Comparison of ENCODE assay signal across 9 cellular contexts in the genomic region with DNA sequence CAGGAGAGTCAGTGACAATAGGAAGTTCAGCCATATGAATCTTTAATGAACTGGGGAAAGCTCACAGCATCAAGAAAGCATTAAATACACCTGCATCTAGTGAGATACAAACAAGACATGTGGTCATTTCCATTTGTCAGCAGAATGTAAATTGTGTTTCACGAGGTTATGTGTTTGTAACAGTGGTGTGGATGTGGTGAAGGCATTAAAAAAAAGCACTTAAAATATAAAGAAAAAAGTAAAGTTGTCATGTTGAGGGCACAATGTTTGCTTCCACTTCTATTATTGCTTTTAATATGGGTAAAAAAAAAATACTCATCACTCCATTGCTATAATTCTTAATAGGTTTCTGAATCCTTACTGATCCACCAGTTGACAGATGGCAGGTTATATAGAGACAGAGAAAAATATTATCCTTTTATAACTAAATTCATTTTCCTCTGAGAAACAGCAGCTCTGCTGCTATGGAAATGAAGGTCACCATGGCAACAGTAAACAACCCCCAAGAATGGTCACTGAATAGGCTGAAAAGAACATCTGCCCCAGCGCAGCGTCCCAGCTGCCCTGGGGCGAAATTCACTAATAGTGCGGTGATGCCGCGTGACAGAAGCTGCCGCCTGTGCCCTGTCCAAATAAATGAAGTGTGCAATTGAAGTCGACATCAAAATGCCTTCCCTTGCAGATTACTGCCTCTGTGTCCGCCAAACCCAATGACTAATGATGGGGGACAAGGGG.
DNase-seq lines count a peak whose midpoint lies in the region; ATAC-seq and TF ChIP-seq lines count a peak whose summit lies in the region.
"Had no signal": no experiment of that assay in that cellular context is flagged by ENCODE, and none has a peak within 500 bp of the region (broad histone marks: within the 10 kb centered on the region; RNA-seq: fewer than 3 reads in every experiment).

No MANE protein-coding gene starts in this region.

- H3K27ac ChIP-seq in ovary = no peak overlapping the region
- H3K27ac ChIP-seq: thoracic aorta had no signal

- in situ Hi-C loops in GM13976 (cut with MboI; ENCODE audit: low sequenced_read_pairs, unreplicated experiment) = no loop called here

- 93 to 96% (median 93%) methylated on average over 10 of the region's 10 CpGs for WGBS in ovary, 3 donors

- DNase-seq in NAMALWA (ENCODE audit: low spot score) (peak; percentile 16), NCI-H446 (lab: John Stamatoyannopoulos, UW) (peak; percentile 70 to 86), putamen (ENCODE audit: low spot score) (peak; percentile 28), GM13976 (ENCODE audit: low spot score) (no peak), ovary (no peak)
- DNase-seq: OCI-M1 had no signal

- H3K4me1 ChIP-seq in endocrine pancreas (ENCODE audit: control insufficient read depth, insufficient read depth, low read length) (peaks cover 6% of the 10 kb centered on the region), ovary (ENCODE audit: insufficient read depth) (peaks cover 22% of the 10 kb centered on the region)

- ATAC-seq in GM18505 (IDR thresholded peaks at IDR 0.05; ENCODE audit: unreplicated experiment) = no peak

- H3K36me3 ChIP-seq in endocrine pancreas (ENCODE audit: control insufficient read depth, insufficient read depth, low read length) (no peaks in the 10 kb centered on the region), ovary (no peaks in the 10 kb centered on the region)

- intact Hi-C loops in ovary (cut with DNase I) = no loop called here

- H3K4me3 ChIP-seq in endocrine pancreas (ENCODE audit: control insufficient read depth, insufficient read depth, low read length) = peak overlapping the region; percentile 43
- no peak overlapping the region for H3K4me3 ChIP-seq in ovary
- H3K4me3 ChIP-seq: thoracic aorta had no signal

- TF ChIP-seq CTCF in GM13976 (IDR thresholded peaks at IDR 0.05; ENCODE audit: borderline replicate concordance, control extremely low read depth, extremely low read depth, insufficient read depth, missing control alignments) (no peak), ovary (IDR thresholded peaks at IDR 0.05) (no peak)

- no peak for TF ChIP-seq EP300 in ovary (IDR thresholded peaks at IDR 0.05)

- H3K27me3 ChIP-seq in endocrine pancreas (ENCODE audit: control insufficient read depth, insufficient read depth, low read length) (no peaks in the 10 kb centered on the region), ovary (no peaks in the 10 kb centered on the region)

- TF ChIP-seq POLR2A in GM18505 (IDR thresholded peaks at IDR 0.05; ENCODE audit: borderline replicate concordance, extremely low read depth, insufficient read depth, insufficient read length) (no peak), ovary (IDR thresholded peaks at IDR 0.05) (no peak)

- no peak overlapping the region for H3K9ac ChIP-seq in endocrine pancreas (ENCODE audit: control insufficient read depth, insufficient read depth, low read length)

- no peaks in the 10 kb centered on the region for H3K9me3 ChIP-seq in endocrine pancreas (ENCODE audit: control insufficient read depth, low read length)
- no peaks in the 10 kb centered on the region for H3K9me3 ChIP-seq in ovary
- H3K9me3 ChIP-seq: thoracic aorta had no signal

Comparison
In these comparisons a context has a peak if more than half of its experiments do, and no peak if none do; other contexts are left out.
1. DNase-seq: peak in NAMALWA (single experiment), NCI-H446 (2 of 2) and putamen (single experiment); none in GM13976 (single experiment) and ovary (0 of 5).